ENCODE assay signal across 8 cellular contexts in the genomic region with DNA sequence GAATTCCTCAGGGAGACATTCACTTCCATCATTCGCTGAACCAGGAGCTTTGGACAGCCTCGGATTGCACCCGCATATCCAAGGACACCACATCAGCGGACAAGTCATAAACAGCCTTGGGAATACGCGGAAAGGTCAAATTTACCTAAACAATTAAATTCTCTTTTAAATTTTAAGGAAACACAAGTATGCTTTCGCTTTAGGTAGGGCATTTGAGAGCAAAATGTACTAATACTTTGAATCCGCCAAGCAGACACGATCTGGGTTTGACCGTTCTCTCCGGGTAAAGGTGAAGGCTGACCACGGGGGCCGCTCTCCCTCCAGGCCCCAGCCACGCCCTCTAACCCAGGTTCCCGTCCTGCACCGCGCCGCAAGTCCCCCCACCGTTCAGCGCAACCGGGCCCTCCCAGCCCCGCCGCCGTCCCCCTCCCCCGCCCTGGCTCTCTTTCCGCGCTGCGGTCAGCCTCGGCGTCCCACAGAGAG. TPM values are rescaled to one million over a fixed set of nuclear protein-coding genes. Genes with fewer than 3 reads are reported as not detected.
A peak's percentile ranks its signal among the peaks of the same experiment; 100 is the strongest.
DNase-seq lines count a peak whose midpoint lies in the region; ATAC-seq and TF ChIP-seq lines count a peak whose summit lies in the region.

No MANE protein-coding gene starts in this region.

- H2AFZ ChIP-seq in neural cell (ENCODE audit: low read depth, low read length) = peak overlapping the region; percentile 74

- TF ChIP-seq EP300 in neural cell (conservative IDR thresholded peaks at IDR 0.05; ENCODE audit: poor library complexity, severe bottlenecking) = no peak

- no peaks in the 10 kb centered on the region for H4K20me1 ChIP-seq in neural cell (ENCODE audit: insufficient read depth)

- no peaks in the 10 kb centered on the region for H3K27me3 ChIP-seq in neural cell (ENCODE audit: insufficient read depth, low read depth, low read length)

- H3K27ac ChIP-seq in neural cell (ENCODE audit: low read length) = peak overlapping the region; percentile 74

- H3K36me3 ChIP-seq in neural cell (ENCODE audit: insufficient read depth, low read length) = no peaks in the 10 kb centered on the region

- ATAC-seq in GM21526 (IDR thresholded peaks at IDR 0.05; ENCODE audit: low FRiP score, unreplicated experiment) = peak; percentile 65

- TF ChIP-seq CTCF in foreskin fibroblast (IDR thresholded peaks at IDR 0.05; ENCODE audit: low read depth, low read length) (no peak), neural cell (IDR thresholded peaks at IDR 0.05; ENCODE audit: poor library complexity, severe bottlenecking) (no peak)

- H3K9me3 ChIP-seq in neural cell (ENCODE audit: low read length) = no peaks in the 10 kb centered on the region

- H3K4me3 ChIP-seq in foreskin fibroblast (ENCODE audit: low read depth in 1 of 2, low read length in 2 of 2) (peak overlapping the region; percentile 88 to 91), neural cell (ENCODE audit: low read length) (peak overlapping the region; percentile 93)

- peak; percentile 96 for DNase-seq in DMS53 (lab: John Stamatoyannopoulos, UW)
- DNase-seq in HUDEP-2 (lab: John Stamatoyannopoulos, UW; ENCODE audit: unreplicated experiment in 76 of 76) = peak in 70 of 76 experiments; percentile 6 to 89 (median 73)
- DNase-seq in OCI-M1 (lab: John Stamatoyannopoulos, UW) = peak; percentile 95
- DNase-seq in activated gamma-delta T cell treated with anti-CD3 and anti-CD28 coated beads, Interleukin-2, amount 50 U/mL, for 16 hours (ENCODE audit: low read depth) = peak; percentile 49
- DNase-seq in foreskin fibroblast = peak; percentile 79 to 86
- peak; percentile 70 for DNase-seq in superior temporal gyrus (ENCODE audit: extremely low spot score)

- peak overlapping the region; percentile 89 for H3K4me2 ChIP-seq in neural cell (ENCODE audit: low read length)

- H3K9me2 ChIP-seq in neural cell (ENCODE audit: insufficient read depth, low read length) = no peaks in the 10 kb centered on the region

- TF ChIP-seq RAD21 in neural cell (conservative IDR thresholded peaks at IDR 0.05) = no peak

- peaks cover 31% of the 10 kb centered on the region for H3K79me2 ChIP-seq in neural cell (replicated peaks; ENCODE audit: insufficient read depth, low read length)

- peak overlapping the region; percentile 82 for H3K9ac ChIP-seq in neural cell (ENCODE audit: low read length)

- H3F3A ChIP-seq in neural cell (ENCODE audit: insufficient read depth, low read length, poor library complexity, severe bottlenecking) = no peaks in the 10 kb centered on the region

TF ChIP-seq in neural cell, 6 proteins besides CTCF, POLR2A, EP300 and RAD21:
- TF ChIP-seq TAF1 (IDR thresholded peaks at IDR 0.05; ENCODE audit: low read depth) (no peak), POLR2AphosphoS5 (IDR thresholded peaks at IDR 0.05) (peak; percentile 5), EZH2 (IDR thresholded peaks at IDR 0.05; ENCODE audit: borderline replicate concordance, insufficient read depth, low read length, poor library complexity, severe bottlenecking) (no peak), MXI1 (conservative IDR thresholded peaks at IDR 0.05; ENCODE audit: poor library complexity, severe bottlenecking) (no peak), SMC3 (conservative IDR thresholded peaks at IDR 0.05; ENCODE audit: poor library complexity) (no peak)

RNA-seq across cellular contexts. Expression of gene ACADM, which starts 0.5 kb away (rescaled TPM):
- polyA plus RNA-seq in neural cell = 218 and 230 TPM in 2 replicates
- polyA minus RNA-seq in neural cell = 82.3 and 98.1 TPM in 2 replicates

Comparison
In these comparisons a context has a peak if more than half of its experiments do, and no peak if none do; other contexts are left out.
1. Peak in every context shown above with its lines: DNase-seq, ATAC-seq, H3K4me3 ChIP-seq and H3K27ac ChIP-seq.